Comparison of ENCODE assay signal across 10 cellular contexts in genomic region chr3:4417449-4417848, GRCh38. TPM values are rescaled to one million over a fixed set of nuclear protein-coding genes. Genes with fewer than 3 reads are reported as not detected.
DNase-seq lines count a peak whose midpoint lies in the region; ATAC-seq and TF ChIP-seq lines count a peak whose summit lies in the region.
"Had no signal": no experiment of that assay in that cellular context is flagged by ENCODE, and none has a peak within 500 bp of the region (broad histone marks: within the 10 kb centered on the region; RNA-seq: fewer than 3 reads in every experiment).

No MANE protein-coding gene starts in this region.

- TF ChIP-seq CTCF in gastroesophageal sphincter (IDR thresholded peaks at IDR 0.05) = no peak

- no peak overlapping the region for H3K4me3 ChIP-seq in MG63
- no peak overlapping the region for H3K4me3 ChIP-seq in gastroesophageal sphincter

- peaks cover 14 to 15% of the 10 kb centered on the region in 2 donors for H3K36me3 Mint-ChIP-seq in stimulated activated naive B cell treated with anti-CD40 and anti-IgM and Interleukin-4, amounts not matched to agents 10 μg/mL and 1 μg/mL and 100 μg/mL, for 72 hours
- peaks cover 6 to 20% (median 11%) of the 10 kb centered on the region in 3 donors for H3K36me3 Mint-ChIP-seq in immature natural killer cell

- WGBS in gastroesophageal sphincter (ENCODE audit: low coverage in 1 of 2), 2 donors = 25 to 57% methylated on average over 1 of the region's 1 CpG

- DNase-seq in MG63 (peak; percentile 4), astrocyte of the hippocampus (ENCODE audit: low read depth, low spot score) (peak; percentile 66), immature natural killer cell (no peak)
- DNase-seq in stimulated activated naive B cell treated with anti-CD40 and anti-IgM and Interleukin-4, amounts not matched to agents 10 μg/mL and 1 μg/mL and 100 μg/mL, for 72 hours = no peak
- no peak for DNase-seq in activated CD8-positive, alpha-beta memory T cell treated with anti-CD3 and anti-CD28 coated beads for 24 hours
- DNase-seq: activated CD4-positive, alpha-beta T cell treated with anti-CD3 and anti-CD28 coated beads, Interleukin-2, amount 50 U/mL, for 4 hours; GDM1 had no signal

- no peak for ATAC-seq in gastroesophageal sphincter
- no peak for ATAC-seq in stimulated activated naive B cell treated with anti-CD40 and anti-IgM and Interleukin-4, amounts not matched to agents 10 μg/mL and 1 μg/mL and 100 μg/mL, for 72 hours (replicated peaks)
- ATAC-seq in GM21786 (IDR thresholded peaks at IDR 0.05; ENCODE audit: unreplicated experiment) = no peak
- ATAC-seq in HG03025 (IDR thresholded peaks at IDR 0.05; ENCODE audit: low FRiP score, unreplicated experiment) = no peak

- peak overlapping the region; percentile 47 for H3K27ac Mint-ChIP-seq in stimulated activated naive B cell treated with anti-CD40 and anti-IgM and Interleukin-4, amounts not matched to agents 10 μg/mL and 1 μg/mL and 100 μg/mL, for 72 hours
- H3K27ac Mint-ChIP-seq in immature natural killer cell = peak overlapping the region in 1 of 6 donors; percentile 16

- TF ChIP-seq POLR2A in gastroesophageal sphincter (IDR thresholded peaks at IDR 0.05) = no peak

- H3K9me3 ChIP-seq in MG63 = no peaks in the 10 kb centered on the region
- no peaks in the 10 kb centered on the region for H3K9me3 ChIP-seq in gastroesophageal sphincter

- TF ChIP-seq EP300 in gastroesophageal sphincter (IDR thresholded peaks at IDR 0.05) = no peak

- no peaks in the 10 kb centered on the region for H3K36me3 ChIP-seq in MG63
- peaks cover 0 to 58% of the 10 kb centered on the region in 2 donors for H3K36me3 ChIP-seq in gastroesophageal sphincter

- peak overlapping the region in 3 of 4 donors; percentile 1 to 39 (median 21) for H3K27ac ChIP-seq in gastroesophageal sphincter

- H3K4me3 Mint-ChIP-seq in stimulated activated naive B cell treated with anti-CD40 and anti-IgM and Interleukin-4, amounts not matched to agents 10 μg/mL and 1 μg/mL and 100 μg/mL, for 72 hours = no peak overlapping the region
- H3K4me3 Mint-ChIP-seq in immature natural killer cell = no peak overlapping the region

- no peaks in the 10 kb centered on the region for H3K27me3 Mint-ChIP-seq in stimulated activated naive B cell treated with anti-CD40 and anti-IgM and Interleukin-4, amounts not matched to agents 10 μg/mL and 1 μg/mL and 100 μg/mL, for 72 hours
- no peaks in the 10 kb centered on the region for H3K27me3 Mint-ChIP-seq in immature natural killer cell (ENCODE audit: low read depth in 3 of 3)

- no peaks in the 10 kb centered on the region for H3K9me3 Mint-ChIP-seq in stimulated activated naive B cell treated with anti-CD40 and anti-IgM and Interleukin-4, amounts not matched to agents 10 μg/mL and 1 μg/mL and 100 μg/mL, for 72 hours
- H3K9me3 Mint-ChIP-seq in immature natural killer cell = no peaks in the 10 kb centered on the region

- no peaks in the 10 kb centered on the region for H3K27me3 ChIP-seq in MG63
- H3K27me3 ChIP-seq in gastroesophageal sphincter = no peaks in the 10 kb centered on the region

- peaks cover 0 to 13% (median 0%) of the 10 kb centered on the region in 3 donors for H3K4me1 ChIP-seq in gastroesophageal sphincter

- peaks cover 0 to 14% of the 10 kb centered on the region in 2 donors for H3K4me1 Mint-ChIP-seq in stimulated activated naive B cell treated with anti-CD40 and anti-IgM and Interleukin-4, amounts not matched to agents 10 μg/mL and 1 μg/mL and 100 μg/mL, for 72 hours
- no peaks in the 10 kb centered on the region for H3K4me1 Mint-ChIP-seq in immature natural killer cell

RNA-seq across cellular contexts. Expression of gene SUMF1, which starts 49.6 kb away (rescaled TPM):
- 29.7 and 37.1 TPM in 2 replicates for total RNA-seq in MG63 (2014; rRNA removed; shearing (Covaris generic); ENCODE audit: low replicate concordance)
- 10 to 100 TPM; 39.6 to 51.3 (median 47.0) TPM for total RNA-seq in gastroesophageal sphincter
- polyA plus RNA-seq in immature natural killer cell = 10 to 100 TPM; 38.3 to 79.9 (median 43.9) TPM

Comparison
In these comparisons a context has a peak if more than half of its experiments do, and no peak if none do; other contexts are left out.
1. DNase-seq: peak in MG63 (single experiment) and astrocyte of the hippocampus (single experiment); none in stimulated activated naive B cell treated with anti-CD40 and anti-IgM and Interleukin-4, amounts not matched to agents 10 μg/mL and 1 μg/mL and 100 μg/mL, for 72 hours (single experiment), immature natural killer cell (0 of 3) and activated CD8-positive, alpha-beta memory T cell treated with anti-CD3 and anti-CD28 coated beads for 24 hours (single experiment).